11 cellular contexts compared by ENCODE assay signal in genomic region chr17:57379237-57380054, GRCh38.
DNase-seq lines count a peak whose midpoint lies in the region; ATAC-seq and TF ChIP-seq lines count a peak whose summit lies in the region.
"Had no signal": no experiment of that assay in that cellular context is flagged by ENCODE, and none has a peak within 500 bp of the region (broad histone marks: within the 10 kb centered on the region; RNA-seq: fewer than 3 reads in every experiment).

No MANE protein-coding gene starts in this region.

- WGBS in H9 (ENCODE audit: extremely low coverage, insufficient read length, low lambda C conversion rate), result no CpG with 5 or more reads among the region's 13 CpGs
- 50% methylated on average over 13 of the region's 13 CpGs for WGBS in SK-N-SH (ENCODE audit: low lambda C conversion rate)
- 36 to 49% (median 43%) methylated on average over 13 of the region's 13 CpGs for WGBS in psoas muscle, 3 donors

- no peak overlapping the region for H4K5ac ChIP-seq in H9 (ENCODE audit: insufficient read length, low read depth, low read length)

- no peak overlapping the region for H4K91ac ChIP-seq in H9 (ENCODE audit: insufficient read length, low read depth, low read length)

- TF ChIP-seq EP300 in SK-N-SH (IDR thresholded peaks at IDR 0.05; ENCODE audit: borderline replicate concordance in 1 of 2, low read depth in 1 of 2, low read length in 1 of 2), result peak; percentile 75 to 79; a peak in 3 of 4 replicates

- peaks cover 4 to 15% (median 12%) of the 10 kb centered on the region in 3 experiments; a peak in 5 of 7 replicates for H3K36me3 Mint-ChIP-seq in H9 (ENCODE audit: insufficient read depth in 1 of 3, low read depth in 3 of 3)

- H3K27me3 ChIP-seq in H9 (ENCODE audit: insufficient read depth, low read length), result no peaks in the 10 kb centered on the region
- H3K27me3 ChIP-seq in SK-N-SH (ENCODE audit: insufficient read depth), result no peaks in the 10 kb centered on the region
- no peaks in the 10 kb centered on the region for H3K27me3 ChIP-seq in psoas muscle (ENCODE audit: insufficient read depth in 3 of 3, low read length in 2 of 3)

- no peak overlapping the region for H3K4ac ChIP-seq in H9 (ENCODE audit: low read depth, low read length)

- H3T11ph ChIP-seq in H9 (ENCODE audit: low read length), result no peak overlapping the region

- H4K20me1 ChIP-seq in H9 (ENCODE audit: control insufficient read depth, insufficient read depth, insufficient read length) (no peaks in the 10 kb centered on the region), SK-N-SH (ENCODE audit: insufficient read depth) (no peaks in the 10 kb centered on the region)

- H2BK12ac ChIP-seq in H9 (ENCODE audit: insufficient read length, low read depth, low read length), result no peak overlapping the region

- TF ChIP-seq RAD21 in SK-N-SH (IDR thresholded peaks at IDR 0.05; ENCODE audit: low read length), result peak; percentile 17; the same call in 1 of the 2 replicates

- no peak overlapping the region for H2AK5ac ChIP-seq in H9 (ENCODE audit: insufficient read length, low read length)

- H3K9me2 ChIP-seq in SK-N-SH, result no peaks in the 10 kb centered on the region

- no peak overlapping the region for H2BK5ac ChIP-seq in H9 (ENCODE audit: insufficient read length, low read length)

- H3K4me3 Mint-ChIP-seq in H9, result peak overlapping the region in 1 of 2 experiments; percentile 53; a peak in 1 of 5 replicates
- H3K4me3 Mint-ChIP-seq: T-cell had no signal

- no peak overlapping the region for H3K18ac ChIP-seq in H9 (ENCODE audit: insufficient read length, low read depth, low read length)

- H3K4me1 ChIP-seq in H9 (ENCODE audit: insufficient read depth, low read length) (peaks cover 13% of the 10 kb centered on the region; the same call in 1 of the 2 replicates), SK-N-SH (ENCODE audit: control insufficient read depth in 1 of 2, insufficient read depth in 2 of 2, low read depth in 1 of 2, low read length in 1 of 2) (peaks cover 7 to 51% of the 10 kb centered on the region in 2 experiments), psoas muscle (peaks cover 38% of the 10 kb centered on the region)

- no peak overlapping the region for H3K23ac ChIP-seq in H9 (ENCODE audit: insufficient read length, low read depth, low read length)

- POLR2A ChIA-PET in SK-N-SH (lab: Yijun Ruan, JAX), result no interaction called here

- H2BK20ac ChIP-seq in H9 (ENCODE audit: low read depth, low read length, poor library complexity, severe bottlenecking), result no peak overlapping the region

- H3K27me3 Mint-ChIP-seq in H9 (ENCODE audit: low read depth), result no peaks in the 10 kb centered on the region
- H3K27me3 Mint-ChIP-seq: T-cell had no signal

- H3K36me3 ChIP-seq in SK-N-SH (replicated peaks in 1 of 2; ENCODE audit: control insufficient read depth in 1 of 2, insufficient read depth in 2 of 2, low read length in 1 of 2), result no peaks in the 10 kb centered on the region
- no peaks in the 10 kb centered on the region for H3K36me3 ChIP-seq in psoas muscle (ENCODE audit: insufficient read depth in 1 of 2, low read depth in 1 of 2)

- H2BK15ac ChIP-seq in H9 (ENCODE audit: low read depth, low read length), result no peak overlapping the region

- H4K8ac ChIP-seq in H9 (replicated peaks; ENCODE audit: insufficient read length, low read depth, low read length), result no peak overlapping the region

- no peak overlapping the region for H3K9ac ChIP-seq in H9 (ENCODE audit: extremely low read depth, insufficient read length, low read length)
- no peak overlapping the region for H3K9ac ChIP-seq in SK-N-SH

- H3K14ac ChIP-seq in H9 (ENCODE audit: insufficient read depth, low read length), result no peak overlapping the region

- peak overlapping the region; percentile 81 to 92 (median 90); a peak in 6 of 7 replicates for H3K27ac Mint-ChIP-seq in H9

- H2BK120ac ChIP-seq in H9 (ENCODE audit: low read depth, low read length, poor library complexity, severe bottlenecking), result no peak overlapping the region

- H3K4me3 ChIP-seq in SK-N-SH (ENCODE audit: low read depth in 2 of 2, low read length in 1 of 2) (no peak overlapping the region), fibroblast of the aortic adventitia (ENCODE audit: low read depth, low read length) (no peak overlapping the region), psoas muscle (no peak overlapping the region)

- TF ChIP-seq CTCF in H9 (conservative IDR thresholded peaks at IDR 0.05) (no peak), SK-N-SH (IDR thresholded peaks at IDR 0.05) (no peak), fibroblast of the aortic adventitia (IDR thresholded peaks at IDR 0.05; ENCODE audit: insufficient read depth, low read length) (no peak), psoas muscle (IDR thresholded peaks at IDR 0.05) (no peak)

- H3K27ac ChIP-seq in H9 (ENCODE audit: insufficient read length, low read depth, low read length), result no peak overlapping the region
- peak overlapping the region; percentile 32 to 65; a peak in 3 of 4 replicates for H3K27ac ChIP-seq in SK-N-SH (ENCODE audit: low read depth in 2 of 2, low read length in 1 of 2)
- peak overlapping the region; percentile 73 for H3K27ac ChIP-seq in psoas muscle

- no peak overlapping the region for H3K56ac ChIP-seq in H9 (ENCODE audit: insufficient read length, low read depth, low read length)

- H3K4me2 ChIP-seq in H9 (ENCODE audit: insufficient read depth, insufficient read length, low read length), result no peak overlapping the region
- peak overlapping the region; percentile 51; the same call in 1 of the 2 replicates for H3K4me2 ChIP-seq in SK-N-SH

- peaks cover 41 to 52% of the 10 kb centered on the region in 2 experiments for H3K4me1 Mint-ChIP-seq in H9

- no peaks in the 10 kb centered on the region for H3K23me2 ChIP-seq in H9 (ENCODE audit: insufficient read length, low read depth, low read length, poor library complexity, severe bottlenecking)

- no peaks in the 10 kb centered on the region; a peak in 1 of 5 replicates for H3K9me3 Mint-ChIP-seq in H9

- peak; percentile 46 to 75 (median 62) for ATAC-seq in psoas muscle
- ATAC-seq in HG02571 (IDR thresholded peaks at IDR 0.05; ENCODE audit: unreplicated experiment), result no peak
- no peak for ATAC-seq in GM18502 (IDR thresholded peaks at IDR 0.05; ENCODE audit: poor library complexity, unreplicated experiment)
- ATAC-seq: HCT116, T-cell had no signal

- intact Hi-C loops in psoas muscle (cut with DNase I), result no loop called here

- H3F3A ChIP-seq in SK-N-SH (replicated peaks; ENCODE audit: insufficient read depth), result no peaks in the 10 kb centered on the region

- CTCF ChIA-PET in SK-N-SH (lab: Yijun Ruan, JAX), result interaction anchor here (1.0 kb wide), 1 partner anchor 8 kb away, joined by 3 read pairs; no protein-coding TSS in a partner anchor

- DNase-seq in H9 (peak; percentile 55), SK-N-SH (peak; percentile 67), fibroblast of the aortic adventitia (ENCODE audit: low read depth) (peak; percentile 35), psoas muscle (no peak), C1 segment of cervical spinal cord (lab: John Stamatoyannopoulos, UW) (no peak), NCI-H1048 (lab: John Stamatoyannopoulos, UW) (no peak)
- DNase-seq: effector CD8-positive, alpha-beta T cell; T-cell had no signal

- no peaks in the 10 kb centered on the region for H3K9me3 ChIP-seq in H9 (ENCODE audit: control insufficient read depth, low read depth, low read length)
- H3K9me3 ChIP-seq in SK-N-SH, result no peaks in the 10 kb centered on the region
- no peaks in the 10 kb centered on the region for H3K9me3 ChIP-seq in psoas muscle

- H3K79me2 ChIP-seq in H9 (ENCODE audit: insufficient read depth, low read length) (no peaks in the 10 kb centered on the region), SK-N-SH (ENCODE audit: insufficient read depth) (peaks cover 3% of the 10 kb centered on the region; the same call in 1 of the 2 replicates)

- H3K79me1 ChIP-seq in H9 (ENCODE audit: insufficient read depth, low read depth, low read length, poor library complexity, severe bottlenecking), result no peaks in the 10 kb centered on the region

- H2AFZ ChIP-seq in H9 (ENCODE audit: low read length) (no peak overlapping the region), SK-N-SH (ENCODE audit: low read depth) (no peak overlapping the region)

TF ChIP-seq in SK-N-SH, 30 proteins besides CTCF, POLR2A, EP300 and RAD21 (continues in another document):
- TF ChIP-seq REST (IDR thresholded peaks at IDR 0.05; ENCODE audit: low read depth, low read length) (peak; percentile 77), NFIC (IDR thresholded peaks at IDR 0.05; ENCODE audit: borderline replicate concordance) (peak; percentile 81), POLR2AphosphoS5 (IDR thresholded peaks at IDR 0.05; ENCODE audit: low read depth, low read length) (peak; percentile 84), JUND (IDR thresholded peaks at IDR 0.05) (peak; percentile 70), PBX3 (IDR thresholded peaks at IDR 0.05) (peak; percentile 96)

Comparison
In these comparisons a context has a peak if more than half of its experiments do, and no peak if none do; other contexts are left out.
1. DNase-seq: peak in H9 (single experiment), SK-N-SH (single experiment) and fibroblast of the aortic adventitia (single experiment); none in psoas muscle (0 of 2), C1 segment of cervical spinal cord (0 of 14) and NCI-H1048 (single experiment).
2. ATAC-seq: peak in psoas muscle (4 of 4); none in HG02571 (single experiment) and GM18502 (single experiment).